ENCODE assay signal across 13 cellular contexts in genomic region chr3:195616681-195617080, GRCh38. TPM values are rescaled to one million over a fixed set of nuclear protein-coding genes. Genes with fewer than 3 reads are reported as not detected.
"Had no signal": no experiment of that assay in that cellular context is flagged by ENCODE, and none has a peak within 500 bp of the region (broad histone marks: within the 10 kb centered on the region; RNA-seq: fewer than 3 reads in every experiment).

No MANE protein-coding gene starts in this region.

- DNase-seq: activated CD4-positive, alpha-beta T cell treated with anti-CD3 and anti-CD28 coated beads, Interleukin-2, amount 10 ng/mL, durations not matched to agents 7 days and 5 days; activated T-cell treated with anti-CD3 and anti-CD28 coated beads, Interleukin-2, amount 50 U/mL, for 1 hour; caudate nucleus; foreskin keratinocyte; left cardiac atrium; mammary epithelial cell; naive thymus-derived CD8-positive, alpha-beta T cell; posterior cingulate gyrus; T-helper 9 cell had no signal

- H3K27ac ChIP-seq: foreskin keratinocyte had no signal

- H3K9me3 Mint-ChIP-seq: activated naive CD4-positive, alpha-beta T cell treated with anti-CD3 and anti-CD28 coated beads, Interleukin-2, amount 50 U/mL, for 72 hours; naive thymus-derived CD8-positive, alpha-beta T cell; stimulated activated naive CD8-positive, alpha-beta T cell treated with anti-CD3 and anti-CD28 coated beads, Interleukin-15, Interleukin-2, amounts not matched to agents 100 ng/mL and 50 ng/mL, for 24 hours had no signal

- H3K4me3 Mint-ChIP-seq: activated CD4-positive, alpha-beta T cell treated with anti-CD3 and anti-CD28 coated beads, Interleukin-2, amount 10 ng/mL, durations not matched to agents 7 days and 5 days; naive thymus-derived CD8-positive, alpha-beta T cell; stimulated activated naive CD8-positive, alpha-beta T cell treated with anti-CD3 and anti-CD28 coated beads, Interleukin-15, Interleukin-2, amounts not matched to agents 100 ng/mL and 50 ng/mL, for 24 hours; type B pancreatic cell had no signal

- ATAC-seq: activated naive CD4-positive, alpha-beta T cell treated with anti-CD3 and anti-CD28 coated beads, Interleukin-2, amount 50 U/mL, for 72 hours; foreskin keratinocyte; left cardiac atrium; naive thymus-derived CD8-positive, alpha-beta T cell had no signal

- H3K36me3 Mint-ChIP-seq: naive thymus-derived CD8-positive, alpha-beta T cell had no signal

- H3K27me3 ChIP-seq: foreskin keratinocyte had no signal

- H3K27ac Mint-ChIP-seq: activated CD4-positive, alpha-beta T cell treated with anti-CD3 and anti-CD28 coated beads, Interleukin-2, amount 10 ng/mL, durations not matched to agents 7 days and 5 days; activated naive CD4-positive, alpha-beta T cell treated with anti-CD3 and anti-CD28 coated beads, Interleukin-2, amount 50 U/mL, for 72 hours; activated T-helper 2 cell treated with anti-CD3 and anti-CD28 coated beads, Interferon-gamma antibody, Interleukin-2, Interleukin-4, amounts not matched to agents 10 μg/mL and 5 μg/mL and 100 μg/mL, durations not matched to agents 14 hours and 24 hours and 36 hours; naive thymus-derived CD8-positive, alpha-beta T cell; stimulated activated naive CD8-positive, alpha-beta T cell treated with anti-CD3 and anti-CD28 coated beads, Interleukin-15, Interleukin-2, amounts not matched to agents 100 ng/mL and 50 ng/mL, for 24 hours; type B pancreatic cell had no signal

- H3K27me3 Mint-ChIP-seq: activated CD4-positive, alpha-beta T cell treated with anti-CD3 and anti-CD28 coated beads, Interleukin-2, amount 10 ng/mL, durations not matched to agents 7 days and 5 days; naive thymus-derived CD8-positive, alpha-beta T cell; stimulated activated naive CD8-positive, alpha-beta T cell treated with anti-CD3 and anti-CD28 coated beads, Interleukin-15, Interleukin-2, amounts not matched to agents 100 ng/mL and 50 ng/mL, for 24 hours had no signal

RNA-seq across cellular contexts. Expression of gene APOD, which starts 32.9 kb away (rescaled TPM):
- total RNA-seq: activated CD4-positive, alpha-beta T cell treated with anti-CD3 and anti-CD28 coated beads, Interleukin-2, amount 10 ng/mL, durations not matched to agents 7 days and 5 days; foreskin keratinocyte; naive thymus-derived CD8-positive, alpha-beta T cell had no signal
